ENCODE assay signal across 16 cellular contexts in the genomic region with DNA sequence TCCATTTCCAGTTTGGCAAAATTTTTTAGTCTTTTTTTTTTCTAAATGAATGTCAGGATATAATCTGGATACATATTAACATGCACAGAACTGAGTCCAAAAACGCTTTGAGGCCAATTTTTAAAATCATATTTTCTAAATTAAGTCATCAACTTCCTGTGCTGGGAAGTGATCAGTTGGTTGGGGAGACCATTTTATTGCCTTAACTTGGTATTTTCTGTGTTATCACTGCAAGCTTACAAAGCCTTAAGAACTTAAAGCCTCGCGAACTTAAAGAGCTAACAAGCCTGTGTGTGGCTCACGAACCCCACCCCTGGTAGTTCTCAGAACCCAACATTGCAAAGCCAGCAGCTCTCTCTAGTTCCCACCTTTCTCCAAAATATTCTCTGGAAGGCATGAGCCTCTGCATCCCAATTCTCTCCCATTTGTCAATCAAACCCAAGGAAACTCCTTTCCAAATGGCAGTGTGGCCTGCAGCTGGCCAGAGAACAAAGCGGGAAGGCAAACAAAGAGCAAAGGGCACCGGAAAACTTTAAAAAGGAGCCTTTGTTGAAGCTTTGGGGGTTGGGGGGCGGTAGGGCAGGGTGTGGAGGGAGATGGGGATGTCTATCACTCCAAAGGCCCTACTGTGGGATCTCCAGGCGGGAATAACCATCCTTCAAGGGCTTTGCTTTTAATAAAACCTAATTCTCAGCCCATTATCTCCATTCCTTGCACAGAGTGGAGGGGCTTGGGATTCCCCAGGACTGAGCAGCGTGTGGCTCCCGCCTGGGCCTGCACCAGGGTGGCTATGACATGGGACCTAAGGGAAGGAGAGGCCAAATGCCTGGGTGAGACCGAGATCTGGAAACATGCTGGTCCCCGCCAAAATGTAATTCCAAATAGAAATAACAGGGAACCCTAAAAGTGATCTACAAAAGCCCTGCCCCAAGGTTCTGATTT.
DNase-seq lines count a peak whose midpoint lies in the region; ATAC-seq and TF ChIP-seq lines count a peak whose summit lies in the region.
"Had no signal": no experiment of that assay in that cellular context is flagged by ENCODE, and none has a peak within 500 bp of the region (broad histone marks: within the 10 kb centered on the region; RNA-seq: fewer than 3 reads in every experiment).

No MANE protein-coding gene starts in this region.

- H3K4me1 Mint-ChIP-seq in glutamatergic neuron (ENCODE audit: low read depth, unreplicated experiment) (peaks cover 28% of the 10 kb centered on the region), nephron (peaks cover 51% of the 10 kb centered on the region)
- H3K4me1 Mint-ChIP-seq: activated T-helper 17 cell treated with anti-CD3 and anti-CD28 coated beads, Interleukin-2, amount 50 U/mL, for 72 hours had no signal

- ATAC-seq in GM19455 (IDR thresholded peaks at IDR 0.05; ENCODE audit: unreplicated experiment) (no peak), SK-N-SH treated with all-trans-retinoic acid at 6 μM for 48 hours (no peak; the same call in 2 of the 3 replicates)
- ATAC-seq: activated T-helper 17 cell treated with anti-CD3 and anti-CD28 coated beads, Interleukin-2, amount 50 U/mL, for 72 hours; foreskin keratinocyte had no signal

- no peaks in the 10 kb centered on the region for H3K9me3 ChIP-seq in SK-N-MC (ENCODE audit: low read depth, low read length)
- H3K9me3 ChIP-seq: ascending aorta had no signal

- DNase-seq in AG09309 (ENCODE audit: low read depth) (peak; percentile 46), SK-N-MC (ENCODE audit: low read depth, low spot score) (no peak), glutamatergic neuron (no peak), erythroblast (lab: John Stamatoyannopoulos, UW) (no peak)
- DNase-seq in activated CD8-positive, alpha-beta memory T cell treated with anti-CD3 and anti-CD28 coated beads for 24 hours = no peak
- DNase-seq: activated CD4-positive, alpha-beta memory T cell treated with anti-CD3 and anti-CD28 coated beads, Interleukin-2, amount 10 ng/mL, durations not matched to agents 7 days and 5 days; CD4-positive, alpha-beta T cell; NK-92 treated with Interleukin-12 subunit alpha and Interleukin-12 subunit beta, amount 100 ng/mL, for 24 hours; SIG-M5; stimulated activated naive CD4-positive, alpha-beta T cell had no signal

- no peaks in the 10 kb centered on the region for H3K36me3 ChIP-seq in SK-N-MC (ENCODE audit: insufficient read depth, low read length)
- H3K36me3 ChIP-seq: ascending aorta had no signal

- H3K27ac Mint-ChIP-seq in glutamatergic neuron (ENCODE audit: unreplicated experiment) (peak overlapping the region; percentile 62), nephron (peak overlapping the region; percentile 72 to 95 (median 86))
- H3K27ac Mint-ChIP-seq: activated CD4-positive, alpha-beta memory T cell treated with anti-CD3 and anti-CD28 coated beads, Interleukin-2, amount 10 ng/mL, durations not matched to agents 7 days and 5 days; activated T-helper 17 cell treated with anti-CD3 and anti-CD28 coated beads, Interleukin-2, amount 50 U/mL, for 72 hours; CD4-positive, alpha-beta T cell had no signal

- H3K4me3 Mint-ChIP-seq in glutamatergic neuron (ENCODE audit: unreplicated experiment) (no peak overlapping the region), nephron (peak overlapping the region in 1 of 3 experiments; percentile 13)
- H3K4me3 Mint-ChIP-seq: activated CD4-positive, alpha-beta memory T cell treated with anti-CD3 and anti-CD28 coated beads, Interleukin-2, amount 10 ng/mL, durations not matched to agents 7 days and 5 days; activated T-helper 17 cell treated with anti-CD3 and anti-CD28 coated beads, Interleukin-2, amount 50 U/mL, for 72 hours; CD4-positive, alpha-beta T cell had no signal

- H3K9ac ChIP-seq in SK-N-MC (ENCODE audit: insufficient read length) = no peak overlapping the region

- TF ChIP-seq CTCF in AG09309 (IDR thresholded peaks at IDR 0.05; ENCODE audit: control insufficient read depth, insufficient read depth, low read depth, low read length, missing control alignments) = no peak
- no peak for TF ChIP-seq CTCF in glutamatergic neuron (IDR thresholded peaks at IDR 0.05; ENCODE audit: partially characterized antibody, unreplicated experiment)
- TF ChIP-seq CTCF in nephron (IDR thresholded peaks at IDR 0.05; ENCODE audit: unreplicated experiment in 3 of 3) = no peak

- no peak for TF ChIP-seq POLR2A in erythroblast (IDR thresholded peaks at IDR 0.05; ENCODE audit: low read length)

- H3K36me3 Mint-ChIP-seq in glutamatergic neuron (ENCODE audit: unreplicated experiment) (peaks cover 3% of the 10 kb centered on the region), nephron (ENCODE audit: low read depth) (peaks cover 30% of the 10 kb centered on the region)

- H3K9me3 Mint-ChIP-seq in glutamatergic neuron (ENCODE audit: unreplicated experiment) = peaks cover 4% of the 10 kb centered on the region
- no peaks in the 10 kb centered on the region for H3K9me3 Mint-ChIP-seq in nephron
- H3K9me3 Mint-ChIP-seq: activated CD4-positive, alpha-beta memory T cell treated with anti-CD3 and anti-CD28 coated beads, Interleukin-2, amount 10 ng/mL, durations not matched to agents 7 days and 5 days; activated T-helper 17 cell treated with anti-CD3 and anti-CD28 coated beads, Interleukin-2, amount 50 U/mL, for 72 hours; CD4-positive, alpha-beta T cell had no signal

- peak overlapping the region; percentile 89 for H3K27ac ChIP-seq in SK-N-MC
- H3K27ac ChIP-seq: ascending aorta, foreskin keratinocyte had no signal

- peaks cover 4% of the 10 kb centered on the region for H3K27me3 Mint-ChIP-seq in glutamatergic neuron (ENCODE audit: unreplicated experiment)
- peaks cover 27% of the 10 kb centered on the region for H3K27me3 Mint-ChIP-seq in nephron (ENCODE audit: low read depth)

- H3K4me3 ChIP-seq in AG09309 (ENCODE audit: control insufficient read depth, low read depth, low read length) = no peak overlapping the region
- H3K4me3 ChIP-seq in SK-N-MC = no peak overlapping the region
- H3K4me3 ChIP-seq: ascending aorta had no signal

TF ChIP-seq in SK-N-SH treated with all-trans-retinoic acid at 6 μM for 48 hours, 23 proteins besides CTCF, POLR2A, EP300 and RAD21 (continues in another document):
- TF ChIP-seq ZNF8 (CRISPR knock-in tag; IDR thresholded peaks at IDR 0.05) (no peak), ZC3H10 (CRISPR knock-in tag; IDR thresholded peaks at IDR 0.05) (no peak), GLIS3 (CRISPR knock-in tag; IDR thresholded peaks at IDR 0.05) (no peak), RARB (CRISPR knock-in tag; IDR thresholded peaks at IDR 0.05) (no peak), CSDC2 (CRISPR knock-in tag; IDR thresholded peaks at IDR 0.05) (no peak), TCF4 (CRISPR knock-in tag; IDR thresholded peaks at IDR 0.05; ENCODE audit: borderline replicate concordance) (no peak), ISL1 (CRISPR knock-in tag; IDR thresholded peaks at IDR 0.05) (no peak), PPARA (CRISPR knock-in tag; IDR thresholded peaks at IDR 0.05; ENCODE audit: borderline replicate concordance) (no peak), TSHZ2 (CRISPR knock-in tag; IDR thresholded peaks at IDR 0.05) (no peak), ZNF565 (CRISPR knock-in tag; conservative IDR thresholded peaks at IDR 0.05; ENCODE audit: low read depth) (no peak)
- TF ChIP-seq, protein P1, sequence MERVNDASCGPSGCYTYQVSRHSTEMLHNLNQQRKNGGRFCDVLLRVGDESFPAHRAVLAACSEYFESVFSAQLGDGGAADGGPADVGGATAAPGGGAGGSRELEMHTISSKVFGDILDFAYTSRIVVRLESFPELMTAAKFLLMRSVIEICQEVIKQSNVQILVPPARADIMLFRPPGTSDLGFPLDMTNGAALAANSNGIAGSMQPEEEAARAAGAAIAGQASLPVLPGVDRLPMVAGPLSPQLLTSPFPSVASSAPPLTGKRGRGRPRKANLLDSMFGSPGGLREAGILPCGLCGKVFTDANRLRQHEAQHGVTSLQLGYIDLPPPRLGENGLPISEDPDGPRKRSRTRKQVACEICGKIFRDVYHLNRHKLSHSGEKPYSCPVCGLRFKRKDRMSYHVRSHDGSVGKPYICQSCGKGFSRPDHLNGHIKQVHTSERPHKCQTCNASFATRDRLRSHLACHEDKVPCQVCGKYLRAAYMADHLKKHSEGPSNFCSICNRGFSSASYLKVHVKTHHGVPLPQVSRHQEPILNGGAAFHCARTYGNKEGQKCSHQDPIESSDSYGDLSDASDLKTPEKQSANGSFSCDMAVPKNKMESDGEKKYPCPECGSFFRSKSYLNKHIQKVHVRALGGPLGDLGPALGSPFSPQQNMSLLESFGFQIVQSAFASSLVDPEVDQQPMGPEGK (CRISPR knock-in tag; IDR thresholded peaks at IDR 0.05; ENCODE audit: borderline replicate concordance) = no peak
